8 cellular contexts compared by ENCODE assay signal in the genomic region with DNA sequence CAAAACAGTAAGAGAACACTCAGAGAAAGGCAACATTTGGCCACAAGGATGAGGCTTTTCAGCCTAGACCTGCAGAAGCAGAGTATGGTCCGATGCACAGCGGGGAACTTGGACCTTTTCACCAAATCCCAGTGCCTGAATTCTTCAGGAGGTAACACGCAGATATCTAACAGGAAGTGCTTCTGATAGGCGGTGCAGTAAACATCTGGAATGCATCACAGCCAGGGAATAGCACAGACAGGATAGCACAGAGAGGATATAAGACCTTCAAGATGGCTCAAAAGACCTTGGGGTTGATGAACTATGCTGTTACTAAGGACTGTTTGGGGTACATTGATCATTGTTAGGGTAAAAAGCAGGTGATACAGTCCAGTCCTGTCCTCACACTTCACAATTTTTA. TPM values are rescaled to one million over a fixed set of nuclear protein-coding genes. Genes with fewer than 3 reads are reported as not detected.
DNase-seq lines count a peak whose midpoint lies in the region; ATAC-seq and TF ChIP-seq lines count a peak whose summit lies in the region.

No MANE protein-coding gene starts in this region.

- H3K36me3 ChIP-seq in WERI-Rb-1 = peaks cover 43% of the 10 kb centered on the region
- H3K36me3 ChIP-seq in sigmoid colon = peaks cover 0 to 36% (median 17%) of the 10 kb centered on the region in 4 donors

- intact Hi-C loops in sigmoid colon (cut with DNase I) = loop anchor here (5.0 to 10.0 kb wide), 2 partner anchors 122 to 1099 kb away; a partner anchor contains a TSS

- DNase-seq in WERI-Rb-1 (no peak), fibroblast of pulmonary artery (ENCODE audit: low read depth) (peak; percentile 42), sigmoid colon (no peak), islet precursor cell (no peak), ACHN (no peak)
- DNase-seq in stimulated activated naive CD4-positive, alpha-beta T cell treated with Interleukin-2 at 50 U/mL for 16 hours (lab: John Stamatoyannopoulos, UW) = no peak

- H3K27me3 ChIP-seq in WERI-Rb-1 (ENCODE audit: insufficient read depth, low read depth, severe bottlenecking) (no peaks in the 10 kb centered on the region), sigmoid colon (no peaks in the 10 kb centered on the region)

- no peaks in the 10 kb centered on the region for H3K9me3 ChIP-seq in WERI-Rb-1 (ENCODE audit: severe bottlenecking)
- no peaks in the 10 kb centered on the region for H3K9me3 ChIP-seq in sigmoid colon

- peaks cover 0 to 67% (median 65%) of the 10 kb centered on the region in 4 donors for H3K4me1 ChIP-seq in sigmoid colon

- ATAC-seq in GM18868 (IDR thresholded peaks at IDR 0.05; ENCODE audit: unreplicated experiment) = no peak

- TF ChIP-seq POLR2A in sigmoid colon (IDR thresholded peaks at IDR 0.05) = no peak

- no peak overlapping the region for H3K27ac ChIP-seq in WERI-Rb-1
- H3K27ac ChIP-seq in sigmoid colon = peak overlapping the region in 2 of 4 donors; percentile 91 to 96

- 76 to 77% methylated on average over 4 of the region's 4 CpGs for WGBS in sigmoid colon, 2 donors

- H3K4me3 ChIP-seq in GM08714 (ENCODE audit: low read length) (peak overlapping the region; percentile 82; the same call in 1 of the 2 replicates), WERI-Rb-1 (ENCODE audit: low read depth, low read length) (peak overlapping the region; percentile 53), fibroblast of pulmonary artery (replicated peaks; ENCODE audit: low read depth, low read length) (peak overlapping the region; percentile 79), sigmoid colon (peak overlapping the region in 3 of 4 donors; percentile 80 to 92 (median 89))

- TF ChIP-seq EP300 in sigmoid colon (IDR thresholded peaks at IDR 0.05) = no peak

- TF ChIP-seq CTCF in WERI-Rb-1 (IDR thresholded peaks at IDR 0.05; ENCODE audit: low read depth, low read length) (no peak), fibroblast of pulmonary artery (IDR thresholded peaks at IDR 0.05; ENCODE audit: low read length, missing control alignments) (no peak), sigmoid colon (IDR thresholded peaks at IDR 0.05) (no peak)

- in situ Hi-C loops in ACHN (cut with HindIII; ENCODE audit: low pct_ligation_motif_present, low pct_unique_long_range_greater_than_20kb, low sequenced_read_pairs) = no loop called here

RNA-seq across cellular contexts. Expression of a gene that starts 1.7 kb away (rescaled TPM):
- 10 to 100 TPM; 24.6 to 30.5 (median 27.9) TPM for total RNA-seq in sigmoid colon
- polyA plus RNA-seq in sigmoid colon = 10 to 100 TPM; 10.8 to 40.1 (median 12.5) TPM

RNA-seq across cellular contexts. Expression of a gene that starts 1.9 kb away (rescaled TPM):
- 100 to 1,000 TPM in 2 of 4 donors, 10 to 100 TPM in 2; 77.4 to 110 (median 95.2) TPM for total RNA-seq in sigmoid colon
- polyA plus RNA-seq in sigmoid colon = 10 to 100 TPM; 45.6 to 55.0 (median 51.1) TPM

RNA-seq across cellular contexts. Expression of a gene that starts 41.3 kb away (rescaled TPM):
- 10 to 100 TPM; 69.4 to 86.1 (median 79.2) TPM for total RNA-seq in sigmoid colon
- 10 to 100 TPM; 26.8 to 86.5 (median 31.8) TPM for polyA plus RNA-seq in sigmoid colon

RNA-seq across cellular contexts. Expression of a gene that starts 55.5 kb away (rescaled TPM):
- total RNA-seq in sigmoid colon = 10 to 100 TPM; 50.4 to 88.5 (median 73.1) TPM
- polyA plus RNA-seq in sigmoid colon = 10 to 100 TPM; 39.6 to 74.6 (median 40.5) TPM
